ENCODE assay signal across 1 cellular context in the genomic region with DNA sequence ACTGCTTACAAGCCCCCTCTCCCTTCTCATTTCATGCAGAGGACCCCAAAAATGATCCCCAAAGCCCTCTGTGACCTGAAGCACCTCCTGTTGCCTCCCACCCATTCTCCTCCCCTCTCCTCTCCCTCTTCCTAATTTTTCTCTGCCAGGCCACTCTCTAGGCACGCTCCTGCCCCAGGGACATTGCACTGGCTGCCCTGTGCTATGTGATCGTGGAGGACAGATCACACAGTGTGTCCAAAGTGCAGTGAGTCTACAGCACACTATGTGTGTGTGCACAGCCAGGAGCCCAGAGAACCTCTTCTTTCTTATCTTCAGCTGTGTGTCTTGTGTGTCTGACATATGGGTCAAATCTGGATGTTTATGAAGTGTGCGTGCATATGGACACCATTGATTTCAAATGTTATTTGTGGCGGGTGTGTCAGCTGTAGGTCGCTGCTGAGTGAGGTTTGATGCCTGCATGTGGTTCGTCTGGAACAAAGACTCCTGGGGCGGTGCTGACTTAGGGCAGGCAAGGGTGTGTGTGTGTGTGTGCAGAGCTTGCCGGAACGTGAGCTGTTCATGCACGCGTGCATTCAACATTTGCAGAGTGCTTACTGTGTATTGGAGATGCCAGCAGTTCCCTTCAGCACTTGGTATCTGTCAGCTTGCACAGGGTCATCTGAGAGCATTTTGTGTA.
A peak's percentile ranks its signal among the peaks of the same experiment; 100 is the strongest.
TF ChIP-seq lines count a peak whose summit lies in the region.

No MANE protein-coding gene starts in this region.

TF ChIP-seq in HepG2, 621 proteins besides CTCF, POLR2A, EP300 and RAD21 (continues in another document):
- TF ChIP-seq ZKSCAN1 (IDR thresholded peaks at IDR 0.05; ENCODE audit: low read length): peak; percentile 91
- no peak for TF ChIP-seq SMYD3 (CRISPR knock-in tag; IDR thresholded peaks at IDR 0.05)
- TF ChIP-seq, protein P1, sequence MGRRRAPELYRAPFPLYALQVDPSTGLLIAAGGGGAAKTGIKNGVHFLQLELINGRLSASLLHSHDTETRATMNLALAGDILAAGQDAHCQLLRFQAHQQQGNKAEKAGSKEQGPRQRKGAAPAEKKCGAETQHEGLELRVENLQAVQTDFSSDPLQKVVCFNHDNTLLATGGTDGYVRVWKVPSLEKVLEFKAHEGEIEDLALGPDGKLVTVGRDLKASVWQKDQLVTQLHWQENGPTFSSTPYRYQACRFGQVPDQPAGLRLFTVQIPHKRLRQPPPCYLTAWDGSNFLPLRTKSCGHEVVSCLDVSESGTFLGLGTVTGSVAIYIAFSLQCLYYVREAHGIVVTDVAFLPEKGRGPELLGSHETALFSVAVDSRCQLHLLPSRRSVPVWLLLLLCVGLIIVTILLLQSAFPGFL (CRISPR knock-in tag; IDR thresholded peaks at IDR 0.05): no peak
- no peak for TF ChIP-seq RARG (CRISPR knock-in tag; IDR thresholded peaks at IDR 0.05; ENCODE audit: low read depth)
- TF ChIP-seq ZMYM3 (CRISPR knock-in tag; IDR thresholded peaks at IDR 0.05): peak; percentile 96
- TF ChIP-seq, protein P2, sequence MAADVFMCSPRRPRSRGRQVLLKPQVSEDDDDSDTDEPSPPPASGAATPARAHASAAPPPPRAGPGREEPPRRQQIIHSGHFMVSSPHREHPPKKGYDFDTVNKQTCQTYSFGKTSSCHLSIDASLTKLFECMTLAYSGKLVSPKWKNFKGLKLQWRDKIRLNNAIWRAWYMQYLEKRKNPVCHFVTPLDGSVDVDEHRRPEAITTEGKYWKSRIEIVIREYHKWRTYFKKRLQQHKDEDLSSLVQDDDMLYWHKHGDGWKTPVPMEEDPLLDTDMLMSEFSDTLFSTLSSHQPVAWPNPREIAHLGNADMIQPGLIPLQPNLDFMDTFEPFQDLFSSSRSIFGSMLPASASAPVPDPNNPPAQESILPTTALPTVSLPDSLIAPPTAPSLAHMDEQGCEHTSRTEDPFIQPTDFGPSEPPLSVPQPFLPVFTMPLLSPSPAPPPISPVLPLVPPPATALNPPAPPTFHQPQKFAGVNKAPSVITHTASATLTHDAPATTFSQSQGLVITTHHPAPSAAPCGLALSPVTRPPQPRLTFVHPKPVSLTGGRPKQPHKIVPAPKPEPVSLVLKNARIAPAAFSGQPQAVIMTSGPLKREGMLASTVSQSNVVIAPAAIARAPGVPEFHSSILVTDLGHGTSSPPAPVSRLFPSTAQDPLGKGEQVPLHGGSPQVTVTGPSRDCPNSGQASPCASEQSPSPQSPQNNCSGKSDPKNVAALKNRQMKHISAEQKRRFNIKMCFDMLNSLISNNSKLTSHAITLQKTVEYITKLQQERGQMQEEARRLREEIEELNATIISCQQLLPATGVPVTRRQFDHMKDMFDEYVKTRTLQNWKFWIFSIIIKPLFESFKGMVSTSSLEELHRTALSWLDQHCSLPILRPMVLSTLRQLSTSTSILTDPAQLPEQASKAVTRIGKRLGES (CRISPR knock-in tag; IDR thresholded peaks at IDR 0.05; ENCODE audit: borderline replicate concordance): no peak
- no peak for TF ChIP-seq ZNF570 (CRISPR knock-in tag; IDR thresholded peaks at IDR 0.05; ENCODE audit: borderline replicate concordance)
- TF ChIP-seq, protein P3, sequence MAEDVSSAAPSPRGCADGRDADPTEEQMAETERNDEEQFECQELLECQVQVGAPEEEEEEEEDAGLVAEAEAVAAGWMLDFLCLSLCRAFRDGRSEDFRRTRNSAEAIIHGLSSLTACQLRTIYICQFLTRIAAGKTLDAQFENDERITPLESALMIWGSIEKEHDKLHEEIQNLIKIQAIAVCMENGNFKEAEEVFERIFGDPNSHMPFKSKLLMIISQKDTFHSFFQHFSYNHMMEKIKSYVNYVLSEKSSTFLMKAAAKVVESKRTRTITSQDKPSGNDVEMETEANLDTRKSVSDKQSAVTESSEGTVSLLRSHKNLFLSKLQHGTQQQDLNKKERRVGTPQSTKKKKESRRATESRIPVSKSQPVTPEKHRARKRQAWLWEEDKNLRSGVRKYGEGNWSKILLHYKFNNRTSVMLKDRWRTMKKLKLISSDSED (CRISPR knock-in tag; IDR thresholded peaks at IDR 0.05): no peak
- TF ChIP-seq, protein P4, sequence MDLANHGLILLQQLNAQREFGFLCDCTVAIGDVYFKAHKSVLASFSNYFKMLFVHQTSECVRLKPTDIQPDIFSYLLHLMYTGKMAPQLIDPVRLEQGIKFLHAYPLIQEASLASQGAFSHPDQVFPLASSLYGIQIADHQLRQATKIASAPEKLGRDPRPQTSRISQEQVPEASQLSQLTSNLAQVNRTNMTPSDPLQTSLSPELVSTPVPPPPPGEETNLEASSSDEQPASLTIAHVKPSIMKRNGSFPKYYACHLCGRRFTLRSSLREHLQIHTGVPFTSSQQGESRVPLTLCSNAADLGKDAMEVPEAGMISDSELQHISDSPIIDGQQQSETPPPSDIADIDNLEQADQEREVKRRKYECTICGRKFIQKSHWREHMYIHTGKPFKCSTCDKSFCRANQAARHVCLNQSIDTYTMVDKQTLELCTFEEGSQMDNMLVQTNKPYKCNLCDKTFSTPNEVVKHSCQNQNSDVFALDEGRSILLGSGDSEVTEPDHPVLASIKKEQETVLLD (CRISPR knock-in tag; IDR thresholded peaks at IDR 0.05; ENCODE audit: low read depth): no peak
- TF ChIP-seq TBX3 (IDR thresholded peaks at IDR 0.05; ENCODE audit: borderline replicate concordance): no peak
- no peak for TF ChIP-seq MTA1 (CRISPR knock-in tag; IDR thresholded peaks at IDR 0.05; ENCODE audit: borderline replicate concordance)
- no peak for TF ChIP-seq ETV5 (CRISPR knock-in tag; IDR thresholded peaks at IDR 0.05; ENCODE audit: borderline replicate concordance)
- no peak for TF ChIP-seq FOXP1 (IDR thresholded peaks at IDR 0.05)
- no peak for TF ChIP-seq FOXP1 (CRISPR knock-in tag; IDR thresholded peaks at IDR 0.05)
- TF ChIP-seq, protein P5, sequence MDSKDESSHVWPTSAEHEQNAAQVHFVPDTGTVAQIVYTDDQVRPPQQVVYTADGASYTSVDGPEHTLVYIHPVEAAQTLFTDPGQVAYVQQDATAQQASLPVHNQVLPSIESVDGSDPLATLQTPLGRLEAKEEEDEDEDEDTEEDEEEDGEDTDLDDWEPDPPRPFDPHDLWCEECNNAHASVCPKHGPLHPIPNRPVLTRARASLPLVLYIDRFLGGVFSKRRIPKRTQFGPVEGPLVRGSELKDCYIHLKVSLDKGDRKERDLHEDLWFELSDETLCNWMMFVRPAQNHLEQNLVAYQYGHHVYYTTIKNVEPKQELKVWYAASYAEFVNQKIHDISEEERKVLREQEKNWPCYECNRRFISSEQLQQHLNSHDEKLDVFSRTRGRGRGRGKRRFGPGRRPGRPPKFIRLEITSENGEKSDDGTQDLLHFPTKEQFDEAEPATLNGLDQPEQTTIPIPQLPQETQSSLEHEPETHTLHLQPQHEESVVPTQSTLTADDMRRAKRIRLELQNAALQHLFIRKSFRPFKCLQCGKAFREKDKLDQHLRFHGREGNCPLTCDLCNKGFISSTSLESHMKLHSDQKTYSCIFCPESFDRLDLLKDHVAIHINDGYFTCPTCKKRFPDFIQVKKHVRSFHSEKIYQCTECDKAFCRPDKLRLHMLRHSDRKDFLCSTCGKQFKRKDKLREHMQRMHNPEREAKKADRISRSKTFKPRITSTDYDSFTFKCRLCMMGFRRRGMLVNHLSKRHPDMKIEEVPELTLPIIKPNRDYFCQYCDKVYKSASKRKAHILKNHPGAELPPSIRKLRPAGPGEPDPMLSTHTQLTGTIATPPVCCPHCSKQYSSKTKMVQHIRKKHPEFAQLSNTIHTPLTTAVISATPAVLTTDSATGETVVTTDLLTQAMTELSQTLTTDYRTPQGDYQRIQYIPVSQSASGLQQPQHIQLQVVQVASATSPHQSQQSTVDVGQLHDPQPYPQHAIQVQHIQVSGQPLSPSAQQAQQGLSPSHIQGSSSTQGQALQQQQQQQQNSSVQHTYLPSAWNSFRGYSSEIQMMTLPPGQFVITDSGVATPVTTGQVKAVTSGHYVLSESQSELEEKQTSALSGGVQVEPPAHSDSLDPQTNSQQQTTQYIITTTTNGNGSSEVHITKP (CRISPR knock-in tag; IDR thresholded peaks at IDR 0.05; ENCODE audit: low read depth): no peak
- 0 out of 2 replicates have a peak, but pooled peaks have one; percentile 33 for TF ChIP-seq ZNF7 (CRISPR knock-in tag; IDR thresholded peaks at IDR 0.05)
- TF ChIP-seq, protein P6, sequence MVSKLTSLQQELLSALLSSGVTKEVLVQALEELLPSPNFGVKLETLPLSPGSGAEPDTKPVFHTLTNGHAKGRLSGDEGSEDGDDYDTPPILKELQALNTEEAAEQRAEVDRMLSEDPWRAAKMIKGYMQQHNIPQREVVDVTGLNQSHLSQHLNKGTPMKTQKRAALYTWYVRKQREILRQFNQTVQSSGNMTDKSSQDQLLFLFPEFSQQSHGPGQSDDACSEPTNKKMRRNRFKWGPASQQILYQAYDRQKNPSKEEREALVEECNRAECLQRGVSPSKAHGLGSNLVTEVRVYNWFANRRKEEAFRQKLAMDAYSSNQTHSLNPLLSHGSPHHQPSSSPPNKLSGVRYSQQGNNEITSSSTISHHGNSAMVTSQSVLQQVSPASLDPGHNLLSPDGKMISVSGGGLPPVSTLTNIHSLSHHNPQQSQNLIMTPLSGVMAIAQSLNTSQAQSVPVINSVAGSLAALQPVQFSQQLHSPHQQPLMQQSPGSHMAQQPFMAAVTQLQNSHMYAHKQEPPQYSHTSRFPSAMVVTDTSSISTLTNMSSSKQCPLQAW (CRISPR knock-in tag; IDR thresholded peaks at IDR 0.05): no peak
- TF ChIP-seq NFIB (CRISPR knock-in tag; IDR thresholded peaks at IDR 0.05; ENCODE audit: borderline replicate concordance): no peak
- TF ChIP-seq HNF4A (CRISPR knock-in tag; IDR thresholded peaks at IDR 0.05): 0 out of 2 replicates have a peak, but pooled peaks have one; percentile 29
- no peak for TF ChIP-seq HMG20B (CRISPR knock-in tag; conservative IDR thresholded peaks at IDR 0.05)
- TF ChIP-seq, protein P7, sequence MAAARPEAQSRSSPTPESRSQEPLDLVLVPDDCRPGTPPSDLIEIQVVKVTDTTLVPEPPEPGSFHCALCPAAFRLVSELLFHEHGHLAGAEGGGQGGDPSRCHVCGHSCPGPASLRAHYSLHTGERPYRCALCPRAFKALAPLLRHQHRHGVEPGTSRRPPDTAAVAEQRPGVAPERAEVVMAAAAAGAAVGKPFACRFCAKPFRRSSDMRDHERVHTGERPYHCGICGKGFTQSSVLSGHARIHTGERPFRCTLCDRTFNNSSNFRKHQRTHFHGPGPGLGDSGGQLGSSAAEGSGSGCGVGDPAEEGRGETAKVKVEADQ (CRISPR knock-in tag; IDR thresholded peaks at IDR 0.05; ENCODE audit: borderline replicate concordance): no peak
- peak; percentile 71; the same call in 1 of the 2 replicates for TF ChIP-seq KDM1A (CRISPR knock-in tag; IDR thresholded peaks at IDR 0.05)
- no peak for TF ChIP-seq YEATS4 (CRISPR knock-in tag; IDR thresholded peaks at IDR 0.05; ENCODE audit: borderline replicate concordance)
- TF ChIP-seq ARID2 (CRISPR knock-in tag; IDR thresholded peaks at IDR 0.05; ENCODE audit: borderline replicate concordance): no peak
- TF ChIP-seq, protein P8, sequence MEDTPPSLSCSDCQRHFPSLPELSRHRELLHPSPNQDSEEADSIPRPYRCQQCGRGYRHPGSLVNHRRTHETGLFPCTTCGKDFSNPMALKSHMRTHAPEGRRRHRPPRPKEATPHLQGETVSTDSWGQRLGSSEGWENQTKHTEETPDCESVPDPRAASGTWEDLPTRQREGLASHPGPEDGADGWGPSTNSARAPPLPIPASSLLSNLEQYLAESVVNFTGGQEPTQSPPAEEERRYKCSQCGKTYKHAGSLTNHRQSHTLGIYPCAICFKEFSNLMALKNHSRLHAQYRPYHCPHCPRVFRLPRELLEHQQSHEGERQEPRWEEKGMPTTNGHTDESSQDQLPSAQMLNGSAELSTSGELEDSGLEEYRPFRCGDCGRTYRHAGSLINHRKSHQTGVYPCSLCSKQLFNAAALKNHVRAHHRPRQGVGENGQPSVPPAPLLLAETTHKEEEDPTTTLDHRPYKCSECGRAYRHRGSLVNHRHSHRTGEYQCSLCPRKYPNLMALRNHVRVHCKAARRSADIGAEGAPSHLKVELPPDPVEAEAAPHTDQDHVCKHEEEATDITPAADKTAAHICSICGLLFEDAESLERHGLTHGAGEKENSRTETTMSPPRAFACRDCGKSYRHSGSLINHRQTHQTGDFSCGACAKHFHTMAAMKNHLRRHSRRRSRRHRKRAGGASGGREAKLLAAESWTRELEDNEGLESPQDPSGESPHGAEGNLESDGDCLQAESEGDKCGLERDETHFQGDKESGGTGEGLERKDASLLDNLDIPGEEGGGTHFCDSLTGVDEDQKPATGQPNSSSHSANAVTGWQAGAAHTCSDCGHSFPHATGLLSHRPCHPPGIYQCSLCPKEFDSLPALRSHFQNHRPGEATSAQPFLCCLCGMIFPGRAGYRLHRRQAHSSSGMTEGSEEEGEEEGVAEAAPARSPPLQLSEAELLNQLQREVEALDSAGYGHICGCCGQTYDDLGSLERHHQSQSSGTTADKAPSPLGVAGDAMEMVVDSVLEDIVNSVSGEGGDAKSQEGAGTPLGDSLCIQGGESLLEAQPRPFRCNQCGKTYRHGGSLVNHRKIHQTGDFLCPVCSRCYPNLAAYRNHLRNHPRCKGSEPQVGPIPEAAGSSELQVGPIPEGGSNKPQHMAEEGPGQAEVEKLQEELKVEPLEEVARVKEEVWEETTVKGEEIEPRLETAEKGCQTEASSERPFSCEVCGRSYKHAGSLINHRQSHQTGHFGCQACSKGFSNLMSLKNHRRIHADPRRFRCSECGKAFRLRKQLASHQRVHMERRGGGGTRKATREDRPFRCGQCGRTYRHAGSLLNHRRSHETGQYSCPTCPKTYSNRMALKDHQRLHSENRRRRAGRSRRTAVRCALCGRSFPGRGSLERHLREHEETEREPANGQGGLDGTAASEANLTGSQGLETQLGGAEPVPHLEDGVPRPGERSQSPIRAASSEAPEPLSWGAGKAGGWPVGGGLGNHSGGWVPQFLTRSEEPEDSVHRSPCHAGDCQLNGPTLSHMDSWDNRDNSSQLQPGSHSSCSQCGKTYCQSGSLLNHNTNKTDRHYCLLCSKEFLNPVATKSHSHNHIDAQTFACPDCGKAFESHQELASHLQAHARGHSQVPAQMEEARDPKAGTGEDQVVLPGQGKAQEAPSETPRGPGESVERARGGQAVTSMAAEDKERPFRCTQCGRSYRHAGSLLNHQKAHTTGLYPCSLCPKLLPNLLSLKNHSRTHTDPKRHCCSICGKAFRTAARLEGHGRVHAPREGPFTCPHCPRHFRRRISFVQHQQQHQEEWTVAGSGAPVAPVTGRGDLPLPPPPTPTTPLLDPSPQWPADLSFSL (CRISPR knock-in tag; IDR thresholded peaks at IDR 0.05): peak; percentile 57
- no peak for TF ChIP-seq ZSCAN31 (CRISPR knock-in tag; IDR thresholded peaks at IDR 0.05; ENCODE audit: low read depth)
- no peak for TF ChIP-seq ZNF619 (CRISPR knock-in tag; IDR thresholded peaks at IDR 0.05)
- no peak for TF ChIP-seq ZNF12 (CRISPR knock-in tag; IDR thresholded peaks at IDR 0.05)
- TF ChIP-seq HDAC6 (IDR thresholded peaks at IDR 0.05; ENCODE audit: low read depth, low read length): no peak
- TF ChIP-seq NFKB2 (CRISPR knock-in tag; IDR thresholded peaks at IDR 0.05; ENCODE audit: borderline replicate concordance): no peak
- TF ChIP-seq NPAS2 (CRISPR knock-in tag; IDR thresholded peaks at IDR 0.05; ENCODE audit: borderline replicate concordance): no peak
- TF ChIP-seq ZNF546 (CRISPR knock-in tag; conservative IDR thresholded peaks at IDR 0.05): no peak
- TF ChIP-seq BHLHE40 (IDR thresholded peaks at IDR 0.05; ENCODE audit: low read length): peak; percentile 75
- TF ChIP-seq ZNF629 (CRISPR knock-in tag; conservative IDR thresholded peaks at IDR 0.05): no peak
- TF ChIP-seq TBL1XR1 (IDR thresholded peaks at IDR 0.05; ENCODE audit: borderline replicate concordance, low read length, partially characterized antibody): no peak
- TF ChIP-seq KDM5B (CRISPR knock-in tag; IDR thresholded peaks at IDR 0.05; ENCODE audit: borderline replicate concordance): 0 out of 2 replicates have a peak, but pooled peaks have one; percentile 11
- TF ChIP-seq TCF12 (IDR thresholded peaks at IDR 0.05): no peak
- TF ChIP-seq TCF12 (CRISPR knock-in tag; IDR thresholded peaks at IDR 0.05): no peak
- TF ChIP-seq TOE1 (CRISPR knock-in tag; IDR thresholded peaks at IDR 0.05): no peak
- no peak for TF ChIP-seq POLR2G (IDR thresholded peaks at IDR 0.05; ENCODE audit: low read depth, low read length)
- TF ChIP-seq ZMYM2 (CRISPR knock-in tag; IDR thresholded peaks at IDR 0.05): 0 out of 2 replicates have a peak, but pooled peaks have one; percentile 34
- TF ChIP-seq SIX4 (CRISPR knock-in tag; IDR thresholded peaks at IDR 0.05): no peak
